ENCODE assay signal across 11 cellular contexts in the genomic region with DNA sequence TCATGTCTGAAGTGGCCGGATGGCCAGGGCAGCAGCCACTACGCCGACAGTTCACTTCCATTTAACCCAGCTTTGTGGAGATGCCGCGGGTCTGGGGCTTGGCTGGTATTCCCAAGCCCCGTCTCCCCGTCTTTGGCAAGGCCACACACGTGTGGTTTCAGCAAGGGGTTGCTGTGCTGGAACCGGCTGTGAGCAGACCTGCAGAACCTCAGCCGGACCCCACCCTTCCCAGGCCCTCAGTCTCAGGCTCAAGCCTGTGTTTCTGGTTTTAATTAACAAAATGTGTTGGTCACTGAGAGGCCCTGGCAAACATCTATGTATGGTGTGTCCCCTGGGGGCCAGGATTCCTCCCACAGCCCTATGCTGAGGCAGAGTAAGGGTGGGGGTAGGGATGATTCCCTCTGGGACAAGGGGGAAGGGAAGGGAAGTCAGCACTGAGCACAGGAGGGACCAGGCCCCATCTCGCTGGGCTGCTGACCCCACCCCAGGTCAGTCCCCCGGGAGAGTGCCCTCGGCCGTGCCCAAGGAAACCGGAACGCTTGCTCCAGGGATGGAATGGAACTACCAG. TPM values are rescaled to one million over a fixed set of nuclear protein-coding genes. Genes with fewer than 3 reads are reported as not detected.
A peak's percentile ranks its signal among the peaks of the same experiment; 100 is the strongest.
DNase-seq lines count a peak whose midpoint lies in the region; ATAC-seq and TF ChIP-seq lines count a peak whose summit lies in the region.
"Had no signal": no experiment of that assay in that cellular context is flagged by ENCODE, and none has a peak within 500 bp of the region (broad histone marks: within the 10 kb centered on the region; RNA-seq: fewer than 3 reads in every experiment).

No MANE protein-coding gene starts in this region.

- peak overlapping the region in 10 of 11 experiments; percentile 66 to 99 (median 96); a peak in 19 of 22 replicates for H3K4me2 ChIP-seq in BLaER1 treated with 17β-estradiol and CSF1 and Interleukin-3, amounts not matched to agents 10 nM and 100 nM

- H3K9ac ChIP-seq in BLaER1 treated with 17β-estradiol and CSF1 and Interleukin-3, amounts not matched to agents 10 nM and 100 nM: peak overlapping the region in 4 of 11 experiments; percentile 11 to 51 (median 34); a peak in 3 of 22 replicates
- H3K9ac ChIP-seq in skeletal muscle tissue (ENCODE audit: low read depth in 1 of 3, low read length in 3 of 3): peak overlapping the region in 2 of 3 donors; percentile 45 to 47

- no peak overlapping the region for H3K4me3 ChIP-seq in BLaER1 treated with 17β-estradiol and CSF1 and Interleukin-3, amounts not matched to agents 10 nM and 100 nM
- H3K4me3 ChIP-seq in astrocyte of the cerebellum (ENCODE audit: low read depth, low read length) (peak overlapping the region; percentile 12), skeletal muscle tissue (ENCODE audit: low read length in 3 of 3) (peak overlapping the region in 2 of 3 donors; percentile 30 to 35)

- CTCF ChIA-PET in activated naive CD4-positive, alpha-beta T cell treated with anti-CD3 and anti-CD28 coated beads, Interleukin-2, amount 10 ng/mL, durations not matched to agents 7 days and 5 days (lab: Charles Lee): no interaction called here

- H4K20me1 ChIP-seq in BLaER1 treated with 17β-estradiol and CSF1 and Interleukin-3, amounts not matched to agents 10 nM and 100 nM: peaks cover 84 to 100% (median 99%) of the 10 kb centered on the region in 11 experiments; a peak in 21 of 22 replicates

- no peaks in the 10 kb centered on the region for H3K9me3 ChIP-seq in BLaER1 treated with 17β-estradiol and CSF1 and Interleukin-3, amounts not matched to agents 10 nM and 100 nM (replicated peaks in 1 of 11)
- no peaks in the 10 kb centered on the region for H3K9me3 ChIP-seq in skeletal muscle tissue (ENCODE audit: control insufficient read depth in 3 of 3, low read length in 3 of 3)

- peak overlapping the region; percentile 58 to 96 (median 94) for H3K4me3 Mint-ChIP-seq in immature natural killer cell
- no peak overlapping the region for H3K4me3 Mint-ChIP-seq in activated naive CD4-positive, alpha-beta T cell treated with anti-CD3 and anti-CD28 coated beads, Interleukin-2, amount 10 ng/mL, durations not matched to agents 7 days and 5 days

- H3K36me3 Mint-ChIP-seq in immature natural killer cell: peaks cover 0 to 17% (median 0%) of the 10 kb centered on the region in 3 donors
- H3K36me3 Mint-ChIP-seq in activated naive CD4-positive, alpha-beta T cell treated with anti-CD3 and anti-CD28 coated beads, Interleukin-2, amount 10 ng/mL, durations not matched to agents 7 days and 5 days: no peaks in the 10 kb centered on the region

- peak overlapping the region in 1 of 11 experiments; percentile 23; a peak in 2 of 22 replicates for H3K27ac ChIP-seq in BLaER1 treated with 17β-estradiol and CSF1 and Interleukin-3, amounts not matched to agents 10 nM and 100 nM
- H3K27ac ChIP-seq in skeletal muscle tissue (ENCODE audit: low read depth, low read length): peak overlapping the region; percentile 61

- H3K36me3 ChIP-seq in BLaER1 treated with 17β-estradiol and CSF1 and Interleukin-3, amounts not matched to agents 10 nM and 100 nM: peaks cover 0 to 18% (median 0%) of the 10 kb centered on the region in 11 experiments; a peak in 5 of 22 replicates
- H3K36me3 ChIP-seq in skeletal muscle tissue (ENCODE audit: control insufficient read depth in 3 of 3, insufficient read depth in 3 of 3, low read length in 3 of 3): peaks cover 0 to 4% (median 0%) of the 10 kb centered on the region in 3 donors

- TF ChIP-seq CTCF in astrocyte of the cerebellum (IDR thresholded peaks at IDR 0.05; ENCODE audit: low read depth, low read length, missing control alignments): no peak

- DNase-seq in astrocyte of the cerebellum (ENCODE audit: low read depth): peak; percentile 72
- no peak for DNase-seq in immature natural killer cell
- no peak for DNase-seq in glomerular visceral epithelial cell (ENCODE audit: extremely low spot score)
- DNase-seq in stimulated activated CD4-positive, alpha-beta T cell treated with anti-CD3 and anti-CD28 coated beads, Interleukin-2, amount 100 ng/mL, for 48 hours: no peak
- DNase-seq in activated naive CD4-positive, alpha-beta T cell treated with anti-CD3 and anti-CD28 coated beads, Interleukin-2, amount 10 ng/mL, durations not matched to agents 7 days and 5 days: no peak
- DNase-seq: activated gamma-delta T cell treated with Interleukin-2 at 50 U/mL for 16 hours, GOT3, NCI-H1436 had no signal

- peaks cover 94 to 97% of the 10 kb centered on the region in 2 donors for H3K4me1 Mint-ChIP-seq in immature natural killer cell
- H3K4me1 Mint-ChIP-seq in activated naive CD4-positive, alpha-beta T cell treated with anti-CD3 and anti-CD28 coated beads, Interleukin-2, amount 10 ng/mL, durations not matched to agents 7 days and 5 days: no peaks in the 10 kb centered on the region

- in situ Hi-C loops in astrocyte of the cerebellum (cut with HindIII; ENCODE audit: low sequenced_read_pairs): no loop called here

- no peaks in the 10 kb centered on the region for H3K27me3 ChIP-seq in BLaER1 treated with 17β-estradiol and CSF1 and Interleukin-3, amounts not matched to agents 10 nM and 100 nM
- H3K27me3 ChIP-seq in skeletal muscle tissue (ENCODE audit: control insufficient read depth in 3 of 3, insufficient read depth in 3 of 3, low read length in 3 of 3): no peaks in the 10 kb centered on the region

- peak overlapping the region; percentile 62 to 94 (median 92) for H3K27ac Mint-ChIP-seq in immature natural killer cell
- no peak overlapping the region for H3K27ac Mint-ChIP-seq in activated naive CD4-positive, alpha-beta T cell treated with anti-CD3 and anti-CD28 coated beads, Interleukin-2, amount 10 ng/mL, durations not matched to agents 7 days and 5 days

- H3K27me3 Mint-ChIP-seq in immature natural killer cell (ENCODE audit: low read depth in 3 of 3): peaks cover 2 to 23% (median 9%) of the 10 kb centered on the region in 3 donors
- H3K27me3 Mint-ChIP-seq in activated naive CD4-positive, alpha-beta T cell treated with anti-CD3 and anti-CD28 coated beads, Interleukin-2, amount 10 ng/mL, durations not matched to agents 7 days and 5 days: peaks cover 33% of the 10 kb centered on the region

- H3K9me3 Mint-ChIP-seq in immature natural killer cell: no peaks in the 10 kb centered on the region
- no peaks in the 10 kb centered on the region for H3K9me3 Mint-ChIP-seq in activated naive CD4-positive, alpha-beta T cell treated with anti-CD3 and anti-CD28 coated beads, Interleukin-2, amount 10 ng/mL, durations not matched to agents 7 days and 5 days

- H3K4me1 ChIP-seq in BLaER1 treated with 17β-estradiol and CSF1 and Interleukin-3, amounts not matched to agents 10 nM and 100 nM: peaks cover 43 to 96% (median 95%) of the 10 kb centered on the region in 10 experiments
- H3K4me1 ChIP-seq in skeletal muscle tissue (ENCODE audit: control insufficient read depth in 3 of 3, insufficient read depth in 3 of 3, low read length in 3 of 3): peaks cover 53 to 80% (median 72%) of the 10 kb centered on the region in 3 donors

- no peak for ATAC-seq in GM18520 (IDR thresholded peaks at IDR 0.05; ENCODE audit: unreplicated experiment)

RNA-seq across cellular contexts. Expression of gene OSBPL5, which starts 9.3 kb away (rescaled TPM):
- 10 to 100 TPM; 32.8 to 98.9 (median 33.3) TPM for polyA plus RNA-seq in immature natural killer cell
- 19.3 TPM for total RNA-seq in skeletal muscle tissue

Comparison
In these comparisons a context has a peak if more than half of its experiments do, and no peak if none do; other contexts are left out.
1. H3K4me3 ChIP-seq: peak in astrocyte of the cerebellum (single experiment) and skeletal muscle tissue (2 of 3); none in BLaER1 treated with 17β-estradiol and CSF1 and Interleukin-3, amounts not matched to agents 10 nM and 100 nM (0 of 10).